15 cellular contexts compared by ENCODE assay signal in the genomic region with DNA sequence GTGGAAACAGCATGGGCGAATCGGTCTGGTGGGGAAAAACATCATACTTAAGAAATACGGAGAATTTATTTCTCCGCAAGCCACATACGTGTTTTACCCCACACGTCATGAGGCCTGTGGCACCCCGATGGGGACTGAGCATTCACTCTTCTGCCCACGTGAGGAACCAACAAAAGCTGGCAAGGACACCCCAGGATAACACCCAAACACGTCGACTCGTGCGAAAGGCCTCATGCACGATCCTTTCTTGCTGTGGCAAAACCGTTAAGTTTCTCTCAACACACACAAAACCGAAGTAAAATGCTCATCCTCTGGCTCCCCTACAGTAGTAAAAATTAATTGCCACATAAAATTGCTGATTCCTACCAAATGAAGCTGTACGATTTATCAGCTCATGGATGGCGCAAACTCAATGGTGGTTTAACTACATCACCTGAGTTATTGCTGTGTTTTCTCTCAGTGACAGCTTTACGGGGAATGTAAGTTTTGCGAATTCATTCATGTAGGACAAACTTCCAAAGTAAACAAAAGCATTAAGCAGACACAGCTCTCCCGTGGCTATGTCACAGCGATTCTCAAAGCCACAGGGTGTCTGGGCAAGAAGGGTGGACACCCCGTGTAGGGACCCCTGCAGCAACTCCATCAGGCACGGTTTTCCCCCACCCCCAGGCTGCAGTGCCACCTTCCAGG.
DNase-seq lines count a peak whose midpoint lies in the region; ATAC-seq, FAIRE-seq and TF ChIP-seq lines count a peak whose summit lies in the region.
"Had no signal": no experiment of that assay in that cellular context is flagged by ENCODE, and none has a peak within 500 bp of the region (broad histone marks: within the 10 kb centered on the region; RNA-seq: fewer than 3 reads in every experiment).

No MANE protein-coding gene starts in this region.

- TF ChIP-seq RAD21 in Ishikawa (IDR thresholded peaks at IDR 0.05; ENCODE audit: low read depth): no peak

- H3K36me3 ChIP-seq in neutrophil: no peaks in the 10 kb centered on the region

- peaks cover 69 to 74% of the 10 kb centered on the region in 2 experiments for H3K4me1 ChIP-seq in neutrophil (ENCODE audit: control insufficient read depth in 1 of 2, insufficient read depth in 1 of 2, low read depth in 1 of 2, low read length in 1 of 2)

- ATAC-seq in HG03025 (IDR thresholded peaks at IDR 0.05; ENCODE audit: low FRiP score, unreplicated experiment): no peak
- ATAC-seq: stimulated activated memory B cell treated with anti-CD40 and anti-IgM and Interleukin-4, amounts not matched to agents 10 μg/mL and 1 μg/mL and 100 μg/mL, for 72 hours had no signal

- H3K9me3 ChIP-seq in neutrophil: no peaks in the 10 kb centered on the region

- peak; percentile 45 for DNase-seq in A172 (ENCODE audit: low spot score)
- no peak for DNase-seq in dorsolateral prefrontal cortex
- DNase-seq in urothelium cell line (ENCODE audit: low spot score): no peak
- DNase-seq in GF-D8 (lab: John Stamatoyannopoulos, UW): no peak
- no peak for DNase-seq in stimulated activated naive CD4-positive, alpha-beta T cell (lab: John Stamatoyannopoulos, UW)
- DNase-seq: ACHN; activated gamma-delta T cell; Calu3; effector memory CD4-positive, alpha-beta T cell; NCI-H1930 had no signal

- H3K4me3 ChIP-seq in dorsolateral prefrontal cortex: no peak overlapping the region
- no peak overlapping the region for H3K4me3 ChIP-seq in neutrophil (ENCODE audit: low read depth in 1 of 2, low read length in 1 of 2)

- no peaks in the 10 kb centered on the region for H3K27me3 ChIP-seq in dorsolateral prefrontal cortex
- H3K27me3 ChIP-seq in neutrophil: no peaks in the 10 kb centered on the region

- intact Hi-C loops in dorsolateral prefrontal cortex (cut with DNase I): no loop called here

- H3K27ac ChIP-seq in dorsolateral prefrontal cortex: peak overlapping the region in 50 of 59 donors; percentile 5 to 95 (median 75)
- H3K27ac ChIP-seq in neutrophil: peak overlapping the region; percentile 93

- TF ChIP-seq CTCF in dorsolateral prefrontal cortex (IDR thresholded peaks at IDR 0.05 in 54 of 56, conservative IDR thresholded peaks at IDR 0.05 in 2 of 56; ENCODE audit: low read depth in 1 of 56, partially characterized antibody in 56 of 56) (no peak), neutrophil (IDR thresholded peaks at IDR 0.05) (no peak)

- no peak for FAIRE-seq in urothelium cell line (lab: Jason Lieb, UNC)
- FAIRE-seq: keratinocyte had no signal

- TF ChIP-seq EP300 in Ishikawa (IDR thresholded peaks at IDR 0.05; ENCODE audit: borderline replicate concordance): no peak

TF ChIP-seq in Ishikawa, 13 proteins besides CTCF, POLR2A, EP300 and RAD21:
- TF ChIP-seq, protein P1, sequence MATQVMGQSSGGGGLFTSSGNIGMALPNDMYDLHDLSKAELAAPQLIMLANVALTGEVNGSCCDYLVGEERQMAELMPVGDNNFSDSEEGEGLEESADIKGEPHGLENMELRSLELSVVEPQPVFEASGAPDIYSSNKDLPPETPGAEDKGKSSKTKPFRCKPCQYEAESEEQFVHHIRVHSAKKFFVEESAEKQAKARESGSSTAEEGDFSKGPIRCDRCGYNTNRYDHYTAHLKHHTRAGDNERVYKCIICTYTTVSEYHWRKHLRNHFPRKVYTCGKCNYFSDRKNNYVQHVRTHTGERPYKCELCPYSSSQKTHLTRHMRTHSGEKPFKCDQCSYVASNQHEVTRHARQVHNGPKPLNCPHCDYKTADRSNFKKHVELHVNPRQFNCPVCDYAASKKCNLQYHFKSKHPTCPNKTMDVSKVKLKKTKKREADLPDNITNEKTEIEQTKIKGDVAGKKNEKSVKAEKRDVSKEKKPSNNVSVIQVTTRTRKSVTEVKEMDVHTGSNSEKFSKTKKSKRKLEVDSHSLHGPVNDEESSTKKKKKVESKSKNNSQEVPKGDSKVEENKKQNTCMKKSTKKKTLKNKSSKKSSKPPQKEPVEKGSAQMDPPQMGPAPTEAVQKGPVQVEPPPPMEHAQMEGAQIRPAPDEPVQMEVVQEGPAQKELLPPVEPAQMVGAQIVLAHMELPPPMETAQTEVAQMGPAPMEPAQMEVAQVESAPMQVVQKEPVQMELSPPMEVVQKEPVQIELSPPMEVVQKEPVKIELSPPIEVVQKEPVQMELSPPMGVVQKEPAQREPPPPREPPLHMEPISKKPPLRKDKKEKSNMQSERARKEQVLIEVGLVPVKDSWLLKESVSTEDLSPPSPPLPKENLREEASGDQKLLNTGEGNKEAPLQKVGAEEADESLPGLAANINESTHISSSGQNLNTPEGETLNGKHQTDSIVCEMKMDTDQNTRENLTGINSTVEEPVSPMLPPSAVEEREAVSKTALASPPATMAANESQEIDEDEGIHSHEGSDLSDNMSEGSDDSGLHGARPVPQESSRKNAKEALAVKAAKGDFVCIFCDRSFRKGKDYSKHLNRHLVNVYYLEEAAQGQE (IDR thresholded peaks at IDR 0.05; ENCODE audit: low read depth): no peak
- TF ChIP-seq CEBPB (IDR thresholded peaks at IDR 0.05) (peak; percentile 38; the same call in 1 of the 2 replicates), YY1 (IDR thresholded peaks at IDR 0.05; ENCODE audit: low read depth) (no peak)
